ENCODE assay signal across 25 cellular contexts in the genomic region with DNA sequence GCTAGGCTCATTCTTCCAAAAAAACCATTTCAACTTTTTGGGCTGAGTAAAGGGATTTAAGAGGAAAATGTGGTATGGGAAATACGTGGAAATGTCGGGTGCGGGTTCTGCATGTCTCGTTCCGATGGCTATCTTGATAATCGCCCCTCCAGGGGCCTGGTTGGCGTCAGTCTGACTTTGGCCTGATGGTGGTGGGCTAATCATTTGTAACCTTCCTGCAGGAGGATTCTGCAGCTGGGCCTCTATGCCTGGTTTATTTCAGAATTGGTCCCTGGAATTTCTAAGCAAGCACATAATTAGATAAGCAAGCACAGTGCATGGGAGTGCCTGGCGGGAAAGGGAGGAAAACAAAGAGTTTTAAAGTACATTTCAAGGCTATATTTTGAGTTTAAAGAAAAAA. TPM values are rescaled to one million over a fixed set of nuclear protein-coding genes. Genes with fewer than 3 reads are reported as not detected.
DNase-seq lines count a peak whose midpoint lies in the region; ATAC-seq and TF ChIP-seq lines count a peak whose summit lies in the region.
"Had no signal": no experiment of that assay in that cellular context is flagged by ENCODE, and none has a peak within 500 bp of the region (broad histone marks: within the 10 kb centered on the region; RNA-seq: fewer than 3 reads in every experiment).

No MANE protein-coding gene starts in this region.

- H3K9me3 ChIP-seq in trophoblast cell (ENCODE audit: insufficient read depth, low read depth, low read length) (no peaks in the 10 kb centered on the region), adrenal gland (replicated peaks in 1 of 3) (no peaks in the 10 kb centered on the region)
- H3K9me3 ChIP-seq: A549, HAP-1, SJSA1 had no signal

- no CpG with 5 or more reads among the region's 8 CpGs for WGBS in trophoblast cell (ENCODE audit: extremely low coverage, insufficient coverage, insufficient read length)
- 76 to 86% (median 77%) methylated on average over 8 of the region's 8 CpGs for WGBS in adrenal gland, 4 donors

- H2AFZ ChIP-seq in GM23338: no peak overlapping the region
- H2AFZ ChIP-seq in trophoblast cell (ENCODE audit: insufficient read depth, low read length, poor library complexity): no peak overlapping the region

- H2AK5ac ChIP-seq in trophoblast cell (ENCODE audit: low read length): no peak overlapping the region

- intact Hi-C loops in adrenal gland (cut with DNase I): no loop called here

- H2BK5ac ChIP-seq in trophoblast cell (ENCODE audit: low read depth, low read length, poor library complexity): peak overlapping the region; percentile 99

- H3K27me3 Mint-ChIP-seq in GM23338 (ENCODE audit: insufficient read depth, low read depth, poor library complexity): peaks cover 3% of the 10 kb centered on the region
- peaks cover 2% of the 10 kb centered on the region for H3K27me3 Mint-ChIP-seq in activated CD8-positive, alpha-beta T cell treated with anti-CD3 and anti-CD28 coated beads, Interleukin-2, amount 10 ng/mL, durations not matched to agents 7 days and 5 days (ENCODE audit: low read depth)
- H3K27me3 Mint-ChIP-seq: CD4-positive, alpha-beta memory T cell; IgD-negative memory B cell had no signal

- DNase-seq in GM23338 (ENCODE audit: low spot score): peak; percentile 21
- DNase-seq in left kidney (ENCODE audit: low read depth, low spot score): peak; percentile 61
- peak; percentile 78 to 82 for DNase-seq in trophoblast cell
- DNase-seq in GOT3 (lab: John Stamatoyannopoulos, UW): no peak
- DNase-seq in activated CD8-positive, alpha-beta T cell treated with anti-CD3 and anti-CD28 coated beads, Interleukin-2, amount 10 ng/mL, durations not matched to agents 7 days and 5 days: no peak
- no peak for DNase-seq in adrenal gland
- DNase-seq: AML-193; C1 segment of cervical spinal cord; CD4-positive, alpha-beta memory T cell; COR-L47; DMS79; MM.1S; NCI-H1417; NCI-H1694; NCI-H2029 treated with DMSO at 0.1 percent for 48 hours; NCI-H446 treated with DMSO at 0.1 percent for 48 hours; NCI-H526; Right ventricle myocardium superior; RPMI8226 had no signal

- H3K4me3 ChIP-seq in GM23338: no peak overlapping the region
- H3K4me3 ChIP-seq in trophoblast cell (ENCODE audit: low read depth, low read length): no peak overlapping the region
- H3K4me3 ChIP-seq in adrenal gland: no peak overlapping the region
- H3K4me3 ChIP-seq: A549, HAP-1, SJSA1 had no signal

- no peak overlapping the region for H4K12ac ChIP-seq in trophoblast cell (ENCODE audit: low read depth, low read length)

- no peaks in the 10 kb centered on the region for H3K36me3 Mint-ChIP-seq in GM23338 (ENCODE audit: low read depth)
- H3K36me3 Mint-ChIP-seq in activated CD8-positive, alpha-beta T cell treated with anti-CD3 and anti-CD28 coated beads, Interleukin-2, amount 10 ng/mL, durations not matched to agents 7 days and 5 days (ENCODE audit: low read depth): no peaks in the 10 kb centered on the region
- H3K36me3 Mint-ChIP-seq: CD4-positive, alpha-beta memory T cell had no signal

- no peaks in the 10 kb centered on the region for H3K4me1 ChIP-seq in GM23338 (ENCODE audit: insufficient read depth)
- H3K4me1 ChIP-seq in trophoblast cell (ENCODE audit: control insufficient read depth in 1 of 2, insufficient read depth in 2 of 2, low read length in 2 of 2): peaks cover 17 to 19% of the 10 kb centered on the region in 2 experiments
- H3K4me1 ChIP-seq in adrenal gland (replicated peaks in 1 of 2): no peaks in the 10 kb centered on the region
- H3K4me1 ChIP-seq: A549, HAP-1 had no signal

- H3K9me3 Mint-ChIP-seq in GM23338: no peaks in the 10 kb centered on the region
- H3K9me3 Mint-ChIP-seq in activated CD8-positive, alpha-beta T cell treated with anti-CD3 and anti-CD28 coated beads, Interleukin-2, amount 10 ng/mL, durations not matched to agents 7 days and 5 days (ENCODE audit: insufficient read depth): no peaks in the 10 kb centered on the region
- H3K9me3 Mint-ChIP-seq: CD4-positive, alpha-beta memory T cell; IgD-negative memory B cell had no signal

- H3K9me2 ChIP-seq in GM23338 (ENCODE audit: insufficient read depth): no peaks in the 10 kb centered on the region

- TF ChIP-seq CTCF in GM23338 (conservative IDR thresholded peaks at IDR 0.05; ENCODE audit: low read depth in 2 of 2) (peak in 1 of 2 experiments; percentile 13; a peak in 1 of 4 replicates), adrenal gland (IDR thresholded peaks at IDR 0.05) (no peak)

- H3K23ac ChIP-seq in trophoblast cell (ENCODE audit: low read length): no peak overlapping the region

- no peak overlapping the region for H3K27ac ChIP-seq in GM23338 (ENCODE audit: low read depth)
- peak overlapping the region; percentile 98 for H3K27ac ChIP-seq in trophoblast cell (ENCODE audit: low read depth, low read length)
- H3K27ac ChIP-seq in adrenal gland: no peak overlapping the region
- H3K27ac ChIP-seq: A549, KMS-11 had no signal

- H3F3A ChIP-seq in GM23338 (replicated peaks; ENCODE audit: low read depth): no peaks in the 10 kb centered on the region

- POLR2A ChIA-PET in activated CD8-positive, alpha-beta T cell treated with anti-CD3 and anti-CD28 coated beads, Interleukin-2, amount 10 ng/mL, durations not matched to agents 7 days and 5 days (lab: Charles Lee): no interaction called here

- no peak overlapping the region for H4K8ac ChIP-seq in trophoblast cell (ENCODE audit: low read depth, low read length)

- TF ChIP-seq POLR2A in adrenal gland (IDR thresholded peaks at IDR 0.05): no peak

- H2BK120ac ChIP-seq in trophoblast cell (ENCODE audit: insufficient read depth, low read length, poor library complexity): no peak overlapping the region

- H3K4me1 Mint-ChIP-seq in GM23338: peaks cover 7% of the 10 kb centered on the region; the same call in 1 of the 3 replicates
- peaks cover 23% of the 10 kb centered on the region for H3K4me1 Mint-ChIP-seq in activated CD8-positive, alpha-beta T cell treated with anti-CD3 and anti-CD28 coated beads, Interleukin-2, amount 10 ng/mL, durations not matched to agents 7 days and 5 days (ENCODE audit: low read depth)
- H3K4me1 Mint-ChIP-seq: CD4-positive, alpha-beta memory T cell had no signal

- H4K91ac ChIP-seq in trophoblast cell (ENCODE audit: low read depth, low read length): peak overlapping the region; percentile 97

- CTCF ChIA-PET in activated CD8-positive, alpha-beta T cell treated with anti-CD3 and anti-CD28 coated beads, Interleukin-2, amount 10 ng/mL, durations not matched to agents 7 days and 5 days (lab: Charles Lee): interaction anchor here (1.3 to 1.7 kb wide), 2 partner anchors 11 to 13 kb away, joined by 5 read pairs; no protein-coding TSS in a partner anchor

- H4K20me1 ChIP-seq in GM23338 (replicated peaks; ENCODE audit: insufficient read depth): no peaks in the 10 kb centered on the region; the same call in 1 of the 2 replicates

- H3K36me3 ChIP-seq in GM23338 (ENCODE audit: insufficient read depth): no peaks in the 10 kb centered on the region
- peaks cover 3 to 5% of the 10 kb centered on the region in 2 experiments for H3K36me3 ChIP-seq in trophoblast cell (ENCODE audit: control insufficient read depth in 1 of 2, insufficient read depth in 2 of 2, low read length in 2 of 2)
- no peaks in the 10 kb centered on the region for H3K36me3 ChIP-seq in adrenal gland (replicated peaks in 1 of 2)
- H3K36me3 ChIP-seq: HAP-1 had no signal

- H3K79me2 ChIP-seq in GM23338 (replicated peaks; ENCODE audit: insufficient read depth) (no peaks in the 10 kb centered on the region), trophoblast cell (ENCODE audit: control insufficient read depth, insufficient read depth, low read length, poor library complexity) (peaks cover 7% of the 10 kb centered on the region)

- no peak overlapping the region for H3K4ac ChIP-seq in trophoblast cell (ENCODE audit: low read depth, low read length)

- H3K18ac ChIP-seq in trophoblast cell (ENCODE audit: low read length): no peak overlapping the region

- H3K14ac ChIP-seq in trophoblast cell (ENCODE audit: low read length): no peak overlapping the region

- no peaks in the 10 kb centered on the region for H3K27me3 ChIP-seq in GM23338 (ENCODE audit: insufficient read depth)
- no peaks in the 10 kb centered on the region for H3K27me3 ChIP-seq in trophoblast cell (ENCODE audit: insufficient read depth, low read length)
- no peaks in the 10 kb centered on the region for H3K27me3 ChIP-seq in adrenal gland
- H3K27me3 ChIP-seq: SJSA1 had no signal

- no peak overlapping the region for H3K9ac ChIP-seq in trophoblast cell (ENCODE audit: low read length)
- H3K9ac ChIP-seq: KMS-11 had no signal

- no peak overlapping the region for H2BK12ac ChIP-seq in trophoblast cell (ENCODE audit: low read length)

- ATAC-seq in GM23338 (no peak), SK-N-SH treated with all-trans-retinoic acid at 6 μM for 48 hours (peak; percentile 75; the same call in 2 of the 3 replicates)
- ATAC-seq in activated CD8-positive, alpha-beta T cell treated with anti-CD3 and anti-CD28 coated beads, Interleukin-2, amount 10 ng/mL, durations not matched to agents 7 days and 5 days: no peak
- ATAC-seq: A549 had no signal

- H3K79me1 ChIP-seq in trophoblast cell (ENCODE audit: low read length): peaks cover 39% of the 10 kb centered on the region

- H3K4me3 Mint-ChIP-seq in GM23338: no peak overlapping the region
- no peak overlapping the region for H3K4me3 Mint-ChIP-seq in activated CD8-positive, alpha-beta T cell treated with anti-CD3 and anti-CD28 coated beads, Interleukin-2, amount 10 ng/mL, durations not matched to agents 7 days and 5 days
- H3K4me3 Mint-ChIP-seq: CD4-positive, alpha-beta memory T cell; IgD-negative memory B cell had no signal

- H3K4me2 ChIP-seq in GM23338 (no peak overlapping the region), trophoblast cell (ENCODE audit: low read length) (no peak overlapping the region)
- H3K4me2 ChIP-seq: A549, KMS-11 had no signal

- H3K27ac Mint-ChIP-seq in GM23338: no peak overlapping the region
- H3K27ac Mint-ChIP-seq in activated CD8-positive, alpha-beta T cell treated with anti-CD3 and anti-CD28 coated beads, Interleukin-2, amount 10 ng/mL, durations not matched to agents 7 days and 5 days: no peak overlapping the region

RNA-seq across cellular contexts. Expression of gene SLC4A8, which starts 14.8 kb away (rescaled TPM):
- total RNA-seq in GM23338 (2014; rRNA removed; shearing (Covaris generic)): 9.2 and 20.3 TPM in 2 replicates
- 4.6 and 7.6 TPM in 2 replicates for polyA plus RNA-seq in GM23338 (2016; fragmentation: Nextera tagmentation; extraction: Ambion mirVana)
- 46.9 and 48.0 TPM in 2 replicates for polyA plus RNA-seq in trophoblast cell (2013)
- total RNA-seq in activated CD8-positive, alpha-beta T cell treated with anti-CD3 and anti-CD28 coated beads, Interleukin-2, amount 10 ng/mL, durations not matched to agents 7 days and 5 days: 10 to 100 TPM; 11.4 to 12.6 TPM
- total RNA-seq in adrenal gland: 10 to 100 TPM in 5 of 8 donors, 1 to 10 TPM in 3; 3.0 to 27.0 (median 13.2) TPM
- polyA plus RNA-seq in adrenal gland: 10 to 100 TPM in 1 of 3 donors, 1 to 10 TPM in 2; 3.1 to 10.6 (median 4.5) TPM

RNA-seq across cellular contexts. Expression of gene GALNT6, which starts 18.6 kb away (rescaled TPM):
- total RNA-seq in GM23338 (2014; rRNA removed; shearing (Covaris generic)): 18.6 and 20.2 TPM in 2 replicates
- polyA plus RNA-seq in GM23338 (2016; fragmentation: Nextera tagmentation; extraction: Ambion mirVana): 8.1 and 8.6 TPM in 2 replicates
- polyA plus RNA-seq in trophoblast cell (2013): 65.5 and 68.0 TPM in 2 replicates
- total RNA-seq in activated CD8-positive, alpha-beta T cell treated with anti-CD3 and anti-CD28 coated beads, Interleukin-2, amount 10 ng/mL, durations not matched to agents 7 days and 5 days: 10 to 100 TPM; 40.4 to 43.1 TPM
- 10 to 100 TPM in 1 of 8 donors, 1 to 10 TPM in 6, under 1 TPM in 1; 0.66 to 11.0 (median 6.8) TPM for total RNA-seq in adrenal gland
- 1 to 10 TPM; 1.5 to 6.9 (median 1.7) TPM for polyA plus RNA-seq in adrenal gland

Comparison
In these comparisons a context has a peak if more than half of its experiments do, and no peak if none do; other contexts are left out.
1. DNase-seq: peak in GM23338 (single experiment), left kidney (single experiment) and trophoblast cell (2 of 2); none in GOT3 (single experiment), activated CD8-positive, alpha-beta T cell treated with anti-CD3 and anti-CD28 coated beads, Interleukin-2, amount 10 ng/mL, durations not matched to agents 7 days and 5 days (single experiment) and adrenal gland (0 of 7).